ENCODE assay signal across 15 cellular contexts in the genomic region with DNA sequence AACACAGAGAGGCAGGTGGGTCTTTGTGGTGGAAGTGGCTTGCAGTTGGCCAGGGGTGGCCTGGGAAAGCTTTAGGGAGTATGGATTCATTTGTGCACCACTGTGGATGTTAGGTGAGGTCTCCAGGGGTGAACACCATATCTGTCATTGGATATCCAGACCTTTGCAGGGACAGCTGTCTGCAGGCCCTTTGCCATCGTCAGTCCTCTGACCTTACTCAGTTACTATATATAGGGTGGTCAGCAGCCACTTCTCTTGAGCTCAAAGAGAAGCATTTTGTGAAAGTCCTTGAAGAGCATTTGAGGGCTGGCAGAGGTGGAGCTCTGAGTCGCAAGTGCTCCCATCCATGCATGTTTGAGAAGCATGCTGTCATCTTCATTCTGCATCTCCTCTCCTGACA.
"Had no signal": no experiment of that assay in that cellular context is flagged by ENCODE, and none has a peak within 500 bp of the region (broad histone marks: within the 10 kb centered on the region; RNA-seq: fewer than 3 reads in every experiment).

No MANE protein-coding gene starts in this region.

- H3K4me3 ChIP-seq: ascending aorta, stomach, thyroid gland had no signal

- H3K27ac Mint-ChIP-seq: activated B cell treated with CpG ODN at 0.5 μM for 24 hours, memory B cell, T-helper 17 cell had no signal

- H3K36me3 ChIP-seq: thyroid gland had no signal

- H3K27me3 Mint-ChIP-seq: activated B cell treated with CpG ODN at 0.5 μM for 24 hours, memory B cell, T-helper 17 cell had no signal

- H3K9me3 Mint-ChIP-seq: activated B cell treated with CpG ODN at 0.5 μM for 24 hours; activated T-cell treated with anti-CD3 and anti-CD28 coated beads, Interleukin-2, amount 50 U/mL, for 4 hours; immature natural killer cell; memory B cell had no signal

- DNase-seq: activated B cell treated with CpG ODN at 0.5 μM for 24 hours; activated CD4-positive, alpha-beta T cell treated with anti-CD3 and anti-CD28 coated beads, Interleukin-2, amount 50 U/mL, for 1 hour; activated gamma-delta T cell treated with Interleukin-2 at 50 U/mL for 16 hours; activated T-cell treated with anti-CD3 and anti-CD28 coated beads, Interleukin-2, amount 50 U/mL, for 4 hours; effector memory CD4-positive, alpha-beta T cell; immature natural killer cell; SIG-M5; stimulated activated CD4-positive, alpha-beta T cell treated with anti-CD3 and anti-CD28 coated beads, Interleukin-15, amount 100 ng/mL, for 24 hours; stimulated activated CD4-positive, alpha-beta T cell treated with anti-CD3 and anti-CD28 coated beads, Interleukin-4, amount 100 ng/mL, for 24 hours; T-helper 17 cell had no signal

- H3K27me3 ChIP-seq: ascending aorta, stomach, thyroid gland had no signal

- H3K4me3 Mint-ChIP-seq: activated B cell treated with CpG ODN at 0.5 μM for 24 hours; activated T-cell treated with anti-CD3 and anti-CD28 coated beads, Interleukin-2, amount 50 U/mL, for 4 hours; immature natural killer cell; memory B cell had no signal

- H3K27ac ChIP-seq: epithelial cell of prostate, stomach had no signal

- ATAC-seq: activated T-cell treated with anti-CD3 and anti-CD28 coated beads, Interleukin-2, amount 50 U/mL, for 4 hours; T-helper 17 cell had no signal

- H3K9me3 ChIP-seq: ascending aorta, stomach, thyroid gland had no signal
